21 cellular contexts compared by ENCODE assay signal in the genomic region with DNA sequence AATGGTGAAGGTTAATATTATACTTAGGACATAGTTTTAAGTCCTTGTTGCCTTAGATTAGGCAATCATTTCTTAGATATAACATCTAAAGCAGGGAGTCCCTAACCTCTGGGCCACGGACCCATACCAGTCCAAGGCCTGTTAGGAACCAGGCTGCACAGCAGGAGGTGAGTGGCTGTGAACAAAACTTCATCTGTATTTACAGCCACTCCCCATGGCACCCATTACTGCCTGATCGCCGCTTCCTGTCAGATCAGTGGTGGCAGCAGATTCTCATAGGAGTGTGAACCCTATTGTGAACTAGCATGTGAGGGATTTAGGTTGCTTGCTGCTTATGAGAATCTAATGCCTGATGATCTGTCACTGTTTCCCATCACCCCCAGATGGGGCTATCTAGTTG.
DNase-seq lines count a peak whose midpoint lies in the region; ATAC-seq, FAIRE-seq and TF ChIP-seq lines count a peak whose summit lies in the region.
"Had no signal": no experiment of that assay in that cellular context is flagged by ENCODE, and none has a peak within 500 bp of the region (broad histone marks: within the 10 kb centered on the region; RNA-seq: fewer than 3 reads in every experiment).

No MANE protein-coding gene starts in this region.

- H3K27ac ChIP-seq in endodermal cell (ENCODE audit: low read depth, low read length) (no peak overlapping the region), HepG2 (ENCODE audit: extremely low read length, insufficient read depth, low read length) (no peak overlapping the region), small intestine (ENCODE audit: low read depth in 1 of 2, low read length in 1 of 2) (no peak overlapping the region)
- H3K27ac ChIP-seq: BLaER1, C4-2B had no signal

- H3K4me2 ChIP-seq in HepG2 (ENCODE audit: low read depth, low read length) = no peak overlapping the region
- H3K4me2 ChIP-seq: BLaER1, GM23338 had no signal

- H3K36me3 Mint-ChIP-seq in endodermal cell (ENCODE audit: low read depth) (peaks cover 8% of the 10 kb centered on the region), endothelial cell (ENCODE audit: low read depth, unreplicated experiment) (peaks cover 3% of the 10 kb centered on the region)
- H3K36me3 Mint-ChIP-seq: CD4-positive, CD25-positive, alpha-beta regulatory T cell; CD8-positive, alpha-beta T cell had no signal

- TF ChIP-seq EP300 in HepG2 (IDR thresholded peaks at IDR 0.05; ENCODE audit: low read depth in 2 of 2, low read length in 2 of 2) = no peak
- TF ChIP-seq EP300 in HepG2 (CRISPR knock-in tag; IDR thresholded peaks at IDR 0.05; ENCODE audit: borderline replicate concordance) = no peak

- DNase-seq in GM10266 (ENCODE audit: extremely low spot score) = no peak
- DNase-seq in endodermal cell = peak; percentile 73
- no peak for DNase-seq in HepG2 (ENCODE audit: low spot score)
- peak; percentile 44 for DNase-seq in small intestine
- no peak for DNase-seq in HEK293T (ENCODE audit: extremely low spot score)
- DNase-seq in endothelial cell (ENCODE audit: low spot score) = no peak
- DNase-seq: Caco-2; CD4-positive, CD25-positive, alpha-beta regulatory T cell; CD8-positive, alpha-beta T cell; DMS153; DMS79 treated with DMSO at 0.1 percent for 48 hours; GF-D8; H9 had no signal

- H3K27me3 ChIP-seq in endodermal cell (ENCODE audit: control insufficient read depth, insufficient read depth, low read length, poor library complexity, severe bottlenecking) (no peaks in the 10 kb centered on the region), HepG2 (ENCODE audit: control insufficient read depth in 1 of 2, insufficient read depth in 2 of 2, low read length in 2 of 2) (no peaks in the 10 kb centered on the region), small intestine (ENCODE audit: control insufficient read depth in 2 of 2, insufficient read depth in 2 of 2, low read length in 2 of 2) (no peaks in the 10 kb centered on the region)
- H3K27me3 ChIP-seq: BLaER1 had no signal

- H3K9me3 Mint-ChIP-seq in endodermal cell (peaks cover 21% of the 10 kb centered on the region), endothelial cell (ENCODE audit: unreplicated experiment) (no peaks in the 10 kb centered on the region)

- TF ChIP-seq RAD21 in HepG2 (CRISPR knock-in tag; IDR thresholded peaks at IDR 0.05) = no peak

- no peak overlapping the region for H2AFZ ChIP-seq in HepG2 (ENCODE audit: low read length)
- H2AFZ ChIP-seq: GM23338 had no signal

- H3K4me1 Mint-ChIP-seq in endodermal cell = no peaks in the 10 kb centered on the region
- no peaks in the 10 kb centered on the region for H3K4me1 Mint-ChIP-seq in endothelial cell (ENCODE audit: unreplicated experiment)
- H3K4me1 Mint-ChIP-seq: B cell; CD4-positive, CD25-positive, alpha-beta regulatory T cell had no signal

- peaks cover 19% of the 10 kb centered on the region for H3K9me3 ChIP-seq in endodermal cell (ENCODE audit: control insufficient read depth, low read length)
- no peaks in the 10 kb centered on the region for H3K9me3 ChIP-seq in HepG2 (ENCODE audit: low read length)
- no peaks in the 10 kb centered on the region for H3K9me3 ChIP-seq in small intestine (ENCODE audit: control insufficient read depth, low read depth)
- H3K9me3 ChIP-seq: Caco-2 had no signal

- H3K36me3 ChIP-seq in endodermal cell (ENCODE audit: control insufficient read depth, insufficient read depth, low read length) = no peaks in the 10 kb centered on the region
- H3K36me3 ChIP-seq in HepG2 (replicated peaks in 1 of 2; ENCODE audit: control insufficient read depth in 1 of 2, insufficient read depth in 2 of 2, low read length in 2 of 2) = no peaks in the 10 kb centered on the region
- no peaks in the 10 kb centered on the region for H3K36me3 ChIP-seq in small intestine (ENCODE audit: control insufficient read depth in 2 of 2, insufficient read depth in 2 of 2, low read length in 2 of 2)
- H3K36me3 ChIP-seq: BLaER1 had no signal

- no peak for TF ChIP-seq POLR2A in HepG2 (IDR thresholded peaks at IDR 0.05; ENCODE audit: insufficient read depth in 1 of 2, low read depth in 2 of 2, low read length in 2 of 2)

- H3K4me3 Mint-ChIP-seq in endodermal cell = no peak overlapping the region
- no peak overlapping the region for H3K4me3 Mint-ChIP-seq in endothelial cell (ENCODE audit: unreplicated experiment)
- H3K4me3 Mint-ChIP-seq: B cell; CD4-positive, CD25-positive, alpha-beta regulatory T cell; CD8-positive, alpha-beta T cell; GM23338; H9 had no signal

- H3K4me1 ChIP-seq in endodermal cell (ENCODE audit: control insufficient read depth, insufficient read depth, low read length) (no peaks in the 10 kb centered on the region), HepG2 (ENCODE audit: insufficient read depth, low read length) (0 out of 2 replicates have a peak, but pooled peaks cover 5% of the 10 kb centered on the region), small intestine (ENCODE audit: control insufficient read depth in 2 of 2, insufficient read depth in 1 of 2, low read depth in 1 of 2, low read length in 1 of 2) (no peaks in the 10 kb centered on the region)
- H3K4me1 ChIP-seq: BLaER1, Caco-2 had no signal

- H3K27me3 Mint-ChIP-seq in endodermal cell (ENCODE audit: insufficient read depth) (no peaks in the 10 kb centered on the region), endothelial cell (ENCODE audit: unreplicated experiment) (peaks cover 2% of the 10 kb centered on the region)

- in situ Hi-C loops in HepG2 (cut with HindIII; ENCODE audit: extremely low pct_ligation_motif_present, low pct_unique_long_range_greater_than_20kb) = no loop called here

- CTCF ChIA-PET in HepG2 (lab: Yijun Ruan, JAX; ENCODE audit: low intra/inter-chr PET ratio, low total read pairs) = no interaction called here
- CTCF ChIA-PET in HEK293T (lab: Yijun Ruan, JAX) = no interaction called here

- no peaks in the 10 kb centered on the region for H4K20me1 ChIP-seq in HepG2 (ENCODE audit: insufficient read depth, low read length)
- H4K20me1 ChIP-seq: BLaER1 had no signal

- peak; percentile 66 for ATAC-seq in HepG2
- no peak for ATAC-seq in GM18909 (IDR thresholded peaks at IDR 0.05; ENCODE audit: poor library complexity, unreplicated experiment)
- ATAC-seq: CD8-positive, alpha-beta T cell; GM23338; HCT116 had no signal

- BruUV-seq in HepG2 (replicated peaks; lab: Mats Ljungman, UMichigan) = no TSS peak

- H3K27ac Mint-ChIP-seq in endodermal cell = no peak overlapping the region
- no peak overlapping the region for H3K27ac Mint-ChIP-seq in endothelial cell (ENCODE audit: unreplicated experiment)
- H3K27ac Mint-ChIP-seq: B cell; CD4-positive, CD25-positive, alpha-beta regulatory T cell; CD8-positive, alpha-beta T cell; GM23338; H9 had no signal

- FAIRE-seq in HepG2 (lab: Jason Lieb, UNC) (no peak), small intestine (lab: Jason Lieb, UNC) (no peak)
- FAIRE-seq: GM12892, GM19239 had no signal

- POLR2A ChIA-PET in HepG2 (lab: Yijun Ruan, JAX) = no interaction called here
- POLR2A ChIA-PET in HEK293T (lab: Yijun Ruan, JAX) = no interaction called here

- no peaks in the 10 kb centered on the region for H3K79me2 ChIP-seq in HepG2 (ENCODE audit: insufficient read depth, low read length)

- TF ChIP-seq CTCF in GM10266 (IDR thresholded peaks at IDR 0.05; ENCODE audit: control insufficient read depth, insufficient read depth, low read depth, missing control alignments) (peak; percentile 4), endodermal cell (conservative IDR thresholded peaks at IDR 0.05) (no peak), HepG2 (CRISPR knock-in tag; IDR thresholded peaks at IDR 0.05) (0 out of 2 replicates have a peak, but pooled peaks have one; percentile 7), endothelial cell (IDR thresholded peaks at IDR 0.05; ENCODE audit: unreplicated experiment) (no peak)

- 92 to 96% methylated on average over 1 to 3 of the region's 3 CpGs for WGBS in endodermal cell (ENCODE audit: insufficient coverage in 1 of 2, insufficient read length in 1 of 2), 2 experiments
- 28% methylated on average over 3 of the region's 3 CpGs for WGBS in HepG2 (ENCODE audit: low lambda C conversion rate)
- 68 to 80% (median 71%) methylated on average over 3 of the region's 3 CpGs for WGBS in small intestine, 3 donors

- H3K9ac ChIP-seq in endodermal cell (ENCODE audit: extremely low read depth, low read length, poor library complexity, severe bottlenecking) = no peak overlapping the region
- H3K9ac ChIP-seq in HepG2 (ENCODE audit: insufficient read depth, low read depth, low read length) = no peak overlapping the region
- H3K9ac ChIP-seq: BLaER1 had no signal

- H3K4me3 ChIP-seq in endodermal cell (ENCODE audit: low read length) = no peak overlapping the region
- no peak overlapping the region for H3K4me3 ChIP-seq in HepG2 (replicated peaks in 1 of 3; ENCODE audit: insufficient read depth in 1 of 3, low read depth in 2 of 3, low read length in 3 of 3)
- H3K4me3 ChIP-seq in small intestine (ENCODE audit: low read depth in 1 of 2, low read length in 2 of 2) = no peak overlapping the region
- H3K4me3 ChIP-seq: BLaER1, GM23338 had no signal

- intact Hi-C loops in HepG2 (cut with micrococcal nuclease; ENCODE audit: unreplicated experiment) = no loop called here

TF ChIP-seq in HepG2, 621 proteins besides CTCF, POLR2A, EP300 and RAD21 (continues in another document):
- no peak for TF ChIP-seq EEA1 (CRISPR knock-in tag; IDR thresholded peaks at IDR 0.05; ENCODE audit: borderline replicate concordance)

TF ChIP-seq in HEK293T, 16 proteins besides CTCF, POLR2A, EP300 and RAD21:
- TF ChIP-seq FOXA1 (IDR thresholded peaks at IDR 0.05) = no peak

Comparison
In these comparisons a context has a peak if more than half of its experiments do, and no peak if none do; other contexts are left out.
1. DNase-seq: peak in endodermal cell (single experiment) and small intestine (single experiment); none in GM10266 (single experiment), HepG2 (single experiment), HEK293T (single experiment) and endothelial cell (single experiment).
2. CTCF ChIP-seq: peak in GM10266 (single experiment) and HepG2 (single experiment); none in endodermal cell (single experiment) and endothelial cell (single experiment).